In the genomic region with DNA sequence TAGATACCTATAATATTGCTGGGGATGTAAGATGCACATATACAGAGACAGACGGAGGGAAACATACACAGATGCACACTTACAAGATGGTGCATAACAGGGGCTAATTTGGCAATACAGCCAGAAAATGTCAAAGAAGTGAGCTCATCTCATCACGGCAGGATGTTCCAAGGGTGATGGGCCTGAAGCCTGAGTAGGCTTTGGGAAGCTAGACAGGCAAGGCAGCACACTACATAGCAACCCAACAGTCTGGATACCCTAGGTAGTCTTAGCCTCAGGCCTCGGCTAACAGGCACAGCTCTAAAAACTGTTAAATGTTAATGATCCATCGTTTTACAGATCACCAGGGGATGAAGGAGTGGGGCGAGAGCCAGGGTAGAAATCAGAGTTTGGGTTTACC, we compare ENCODE assay signal across 22 cellular contexts.
A peak's percentile ranks its signal among the peaks of the same experiment; 100 is the strongest.
DNase-seq lines count a peak whose midpoint lies in the region; ATAC-seq and TF ChIP-seq lines count a peak whose summit lies in the region.
"Had no signal": no experiment of that assay in that cellular context is flagged by ENCODE, and none has a peak within 500 bp of the region (broad histone marks: within the 10 kb centered on the region; RNA-seq: fewer than 3 reads in every experiment).

No MANE protein-coding gene starts in this region.

- H3K36me3 Mint-ChIP-seq in WTC11, result no peaks in the 10 kb centered on the region

- no peaks in the 10 kb centered on the region for H3K79me2 ChIP-seq in neural cell (replicated peaks; ENCODE audit: insufficient read depth, low read length)

- ATAC-seq in WTC11 (peak; percentile 96), GM21360 (IDR thresholded peaks at IDR 0.05; ENCODE audit: unreplicated experiment) (no peak), Right ventricle myocardium inferior (no peak), GM21390 (IDR thresholded peaks at IDR 0.05; ENCODE audit: unreplicated experiment) (no peak)
- ATAC-seq: GM12878, HCT116 had no signal

- H3K9me2 ChIP-seq in neural cell (ENCODE audit: insufficient read depth, low read length), result no peaks in the 10 kb centered on the region

- no peak overlapping the region for H2AFZ ChIP-seq in neural cell (ENCODE audit: low read depth, low read length)
- H2AFZ ChIP-seq: GM23248 had no signal

- no peaks in the 10 kb centered on the region for H3K36me3 ChIP-seq in neural cell (ENCODE audit: insufficient read depth, low read length)

- peak overlapping the region; percentile 63 for H3K27ac ChIP-seq in neural cell (ENCODE audit: low read length)
- H3K27ac ChIP-seq: C4-2B, GM23248, SK-N-MC had no signal

- TF ChIP-seq CTCF in WTC11 (IDR thresholded peaks at IDR 0.05), result no peak
- TF ChIP-seq CTCF in neural cell (IDR thresholded peaks at IDR 0.05; ENCODE audit: poor library complexity, severe bottlenecking), result no peak

- H3K9me3 ChIP-seq in neural cell (ENCODE audit: low read length), result no peaks in the 10 kb centered on the region

- intact Hi-C loops in Right ventricle myocardium inferior (cut with DNase I), result no loop called here

- peaks cover 53% of the 10 kb centered on the region for H3K4me1 Mint-ChIP-seq in WTC11

- no peak overlapping the region for H3K4me3 ChIP-seq in neural cell (ENCODE audit: low read length)
- H3K4me3 ChIP-seq: GM12878, GM23248, SK-N-MC had no signal

- no peak overlapping the region for H3K4me3 Mint-ChIP-seq in WTC11

- H3K9ac ChIP-seq in neural cell (ENCODE audit: low read length), result no peak overlapping the region
- H3K9ac ChIP-seq: GM23248 had no signal

- TF ChIP-seq EP300 in neural cell (conservative IDR thresholded peaks at IDR 0.05; ENCODE audit: poor library complexity, severe bottlenecking), result no peak

- CTCF ChIA-PET in WTC11 (lab: Charles Lee), result no interaction called here

- no peaks in the 10 kb centered on the region for H3K27me3 ChIP-seq in neural cell (ENCODE audit: insufficient read depth, low read depth, low read length)

- H3K27me3 Mint-ChIP-seq in WTC11 (ENCODE audit: low read depth), result no peaks in the 10 kb centered on the region

- peak; percentile 47 for DNase-seq in ELF-1 (ENCODE audit: low read depth, low spot score)
- no peak for DNase-seq in WTC11 (ENCODE audit: low spot score)
- DNase-seq in iPS-NIHi7 (ENCODE audit: extremely low spot score), result peak; percentile 57
- no peak for DNase-seq in Right ventricle myocardium inferior (ENCODE audit: missing footprints)
- DNase-seq in central memory CD4-positive, alpha-beta T cell, result no peak
- DNase-seq: DMS79, GM23248, Kasumi-1, NCI-H1694, NCI-H2081 treated with DMSO at 0.1 percent for 48 hours, NCI-H2171 treated with DMSO at 0.1 percent for 48 hours, NCI-H446, NCI-H526, OCI-M1, SHP77 treated with DMSO at 0.1 percent for 48 hours had no signal

- H3F3A ChIP-seq in neural cell (ENCODE audit: insufficient read depth, low read length, poor library complexity, severe bottlenecking), result no peaks in the 10 kb centered on the region

- H3K9me3 Mint-ChIP-seq in WTC11, result no peaks in the 10 kb centered on the region

- TF ChIP-seq RAD21 in neural cell (conservative IDR thresholded peaks at IDR 0.05), result no peak

- POLR2A ChIA-PET in WTC11 (lab: Charles Lee), result interaction anchor here (0.7 kb wide), 1 partner anchor 78 kb away, joined by 3 read pairs; no protein-coding TSS in a partner anchor

- H4K20me1 ChIP-seq in neural cell (ENCODE audit: insufficient read depth), result no peaks in the 10 kb centered on the region

- no peak overlapping the region for H3K27ac Mint-ChIP-seq in WTC11

- no peak overlapping the region for H3K4me2 ChIP-seq in neural cell (ENCODE audit: low read length)

TF ChIP-seq in WTC11, 78 proteins besides CTCF, POLR2A, EP300 and RAD21 (continues in another document):
- TF ChIP-seq ZNF232 (CRISPR knock-in tag; IDR thresholded peaks at IDR 0.05) (no peak), ATF1 (CRISPR knock-in tag; IDR thresholded peaks at IDR 0.05) (no peak), SMAD3 (CRISPR knock-in tag; IDR thresholded peaks at IDR 0.05; ENCODE audit: borderline replicate concordance) (no peak), HMGA2 (CRISPR knock-in tag; IDR thresholded peaks at IDR 0.05) (no peak), E2F4 (CRISPR knock-in tag; IDR thresholded peaks at IDR 0.05; ENCODE audit: borderline replicate concordance, low read depth) (no peak), CBFB (CRISPR knock-in tag; IDR thresholded peaks at IDR 0.05; ENCODE audit: low read depth) (no peak), KAT7 (CRISPR knock-in tag; IDR thresholded peaks at IDR 0.05; ENCODE audit: borderline replicate concordance) (no peak), ZNF138 (CRISPR knock-in tag; conservative IDR thresholded peaks at IDR 0.05) (no peak)
- TF ChIP-seq, protein P1, sequence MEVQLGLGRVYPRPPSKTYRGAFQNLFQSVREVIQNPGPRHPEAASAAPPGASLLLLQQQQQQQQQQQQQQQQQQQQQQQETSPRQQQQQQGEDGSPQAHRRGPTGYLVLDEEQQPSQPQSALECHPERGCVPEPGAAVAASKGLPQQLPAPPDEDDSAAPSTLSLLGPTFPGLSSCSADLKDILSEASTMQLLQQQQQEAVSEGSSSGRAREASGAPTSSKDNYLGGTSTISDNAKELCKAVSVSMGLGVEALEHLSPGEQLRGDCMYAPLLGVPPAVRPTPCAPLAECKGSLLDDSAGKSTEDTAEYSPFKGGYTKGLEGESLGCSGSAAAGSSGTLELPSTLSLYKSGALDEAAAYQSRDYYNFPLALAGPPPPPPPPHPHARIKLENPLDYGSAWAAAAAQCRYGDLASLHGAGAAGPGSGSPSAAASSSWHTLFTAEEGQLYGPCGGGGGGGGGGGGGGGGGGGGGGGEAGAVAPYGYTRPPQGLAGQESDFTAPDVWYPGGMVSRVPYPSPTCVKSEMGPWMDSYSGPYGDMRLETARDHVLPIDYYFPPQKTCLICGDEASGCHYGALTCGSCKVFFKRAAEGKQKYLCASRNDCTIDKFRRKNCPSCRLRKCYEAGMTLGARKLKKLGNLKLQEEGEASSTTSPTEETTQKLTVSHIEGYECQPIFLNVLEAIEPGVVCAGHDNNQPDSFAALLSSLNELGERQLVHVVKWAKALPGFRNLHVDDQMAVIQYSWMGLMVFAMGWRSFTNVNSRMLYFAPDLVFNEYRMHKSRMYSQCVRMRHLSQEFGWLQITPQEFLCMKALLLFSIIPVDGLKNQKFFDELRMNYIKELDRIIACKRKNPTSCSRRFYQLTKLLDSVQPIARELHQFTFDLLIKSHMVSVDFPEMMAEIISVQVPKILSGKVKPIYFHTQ (CRISPR knock-in tag; IDR thresholded peaks at IDR 0.05), result no peak

TF ChIP-seq in neural cell, 6 proteins besides CTCF, POLR2A, EP300 and RAD21:
- TF ChIP-seq MXI1 (conservative IDR thresholded peaks at IDR 0.05; ENCODE audit: poor library complexity, severe bottlenecking), result no peak
- no peak for TF ChIP-seq POLR2AphosphoS5 (IDR thresholded peaks at IDR 0.05)
- no peak for TF ChIP-seq REST (IDR thresholded peaks at IDR 0.05; ENCODE audit: borderline replicate concordance)
- TF ChIP-seq EZH2 (IDR thresholded peaks at IDR 0.05; ENCODE audit: borderline replicate concordance, insufficient read depth, low read length, poor library complexity, severe bottlenecking), result no peak
- TF ChIP-seq SMC3 (conservative IDR thresholded peaks at IDR 0.05; ENCODE audit: poor library complexity), result no peak
- TF ChIP-seq TAF1 (IDR thresholded peaks at IDR 0.05; ENCODE audit: low read depth), result no peak

Comparison
In these comparisons a context has a peak if more than half of its experiments do, and no peak if none do; other contexts are left out.
1. DNase-seq: peak in ELF-1 (single experiment) and iPS-NIHi7 (single experiment); none in WTC11 (single experiment), Right ventricle myocardium inferior (single experiment) and central memory CD4-positive, alpha-beta T cell (single experiment).